7 cellular contexts compared by ENCODE assay signal in genomic region chr12:89351489-89352241, GRCh38. TPM values are rescaled to one million over a fixed set of nuclear protein-coding genes. Genes with fewer than 3 reads are reported as not detected.
DNase-seq lines count a peak whose midpoint lies in the region; ATAC-seq and TF ChIP-seq lines count a peak whose summit lies in the region.

No MANE protein-coding gene starts in this region.

- H3K36me3 ChIP-seq in breast epithelium: no peaks in the 10 kb centered on the region

- peak overlapping the region; percentile 85 to 93 (median 91) for H3K4me3 ChIP-seq in breast epithelium

- peak; percentile 16 for DNase-seq in T-helper 9 cell
- no peak for DNase-seq in breast epithelium (ENCODE audit: low spot score in 2 of 2)
- DNase-seq in left colon: peak in 1 of 2 donors; percentile 72
- DNase-seq in stimulated activated CD8-positive, alpha-beta memory T cell treated with anti-CD3 and anti-CD28 coated beads, Interleukin-12 subunit alpha, Interleukin-12 subunit beta, amount 100 ng/mL, for 4 hours (ENCODE audit: low read depth): peak; percentile 15
- DNase-seq in OCI-M2 (lab: John Stamatoyannopoulos, UW; ENCODE audit: unreplicated experiment): no peak

- no peak for TF ChIP-seq POLR2A in breast epithelium (IDR thresholded peaks at IDR 0.05)

- H3K27ac ChIP-seq in breast epithelium: peak overlapping the region; percentile 98 to 99

- TF ChIP-seq CTCF in breast epithelium (IDR thresholded peaks at IDR 0.05): no peak

- H3K27me3 ChIP-seq in breast epithelium: no peaks in the 10 kb centered on the region

- intact Hi-C loops in breast epithelium (cut with DNase I; ENCODE audit: low total_unique reads) (loop anchor here (10.0 kb wide), 1 partner anchor 103 kb away; no protein-coding TSS in a partner anchor), left colon (cut with DNase I, micrococcal nuclease) (no loop called here)

- H3K9me3 ChIP-seq in breast epithelium: no peaks in the 10 kb centered on the region

- H3K4me1 ChIP-seq in breast epithelium: peaks cover 0 to 10% of the 10 kb centered on the region in 2 donors

- peak; percentile 24 for ATAC-seq in GM18873 (IDR thresholded peaks at IDR 0.05; ENCODE audit: low FRiP score, unreplicated experiment)
- peak; percentile 28 for ATAC-seq in HG03280 (IDR thresholded peaks at IDR 0.05; ENCODE audit: unreplicated experiment)
- ATAC-seq in left colon: peak; percentile 6

RNA-seq across cellular contexts. Expression of gene DUSP6, which starts 0.6 kb away (rescaled TPM):
- total RNA-seq in breast epithelium (10 to 100 TPM; 53.8 to 97.5 (median 88.8) TPM), left colon (10 to 100 TPM; 58.8 to 82.3 TPM)

Comparison
In these comparisons a context has a peak if more than half of its experiments do, and no peak if none do; other contexts are left out.
1. DNase-seq: peak in T-helper 9 cell (single experiment) and stimulated activated CD8-positive, alpha-beta memory T cell treated with anti-CD3 and anti-CD28 coated beads, Interleukin-12 subunit alpha, Interleukin-12 subunit beta, amount 100 ng/mL, for 4 hours (single experiment); none in breast epithelium (0 of 2) and OCI-M2 (single experiment).
2. Peak in every context shown above with its lines, with median percentiles within 50 percentile points of each other: ATAC-seq.